ENCODE assay signal across 1 cellular context in the genomic region with DNA sequence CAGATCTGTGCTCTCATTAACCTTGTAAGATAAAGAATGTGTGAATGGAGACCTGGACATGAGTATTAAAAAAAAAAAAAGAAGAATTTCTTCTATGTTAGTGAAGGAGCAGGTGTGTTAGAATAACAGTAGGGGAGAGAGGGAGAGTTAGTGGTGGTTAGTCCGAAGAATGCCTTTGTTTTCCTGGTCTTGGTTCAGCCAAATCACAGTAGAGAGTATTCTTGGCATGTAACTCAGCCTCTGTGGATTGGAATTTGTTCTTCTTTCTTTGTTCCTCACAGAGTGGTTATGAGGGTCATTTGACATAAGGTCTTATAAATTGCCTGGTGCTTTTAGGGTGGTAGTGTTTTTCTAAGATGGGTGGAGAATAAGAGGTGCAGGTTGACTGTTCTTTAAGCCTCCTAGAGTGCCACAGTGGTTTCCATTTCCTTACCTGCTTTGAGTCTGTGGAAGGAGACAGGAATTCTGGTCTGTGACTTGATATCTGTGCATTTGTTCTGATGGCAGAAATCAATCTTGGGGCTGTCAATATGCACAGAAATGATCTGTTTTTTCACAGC.
TF ChIP-seq lines count a peak whose summit lies in the region.

No MANE protein-coding gene starts in this region.

TF ChIP-seq in H1, 55 proteins besides CTCF, POLR2A, EP300 and RAD21:
- TF ChIP-seq TEAD4 (IDR thresholded peaks at IDR 0.05; ENCODE audit: low read depth, low read length), result peak; percentile 56; the same call in 1 of the 2 replicates
- no peak for TF ChIP-seq JUND (IDR thresholded peaks at IDR 0.05; ENCODE audit: low read length)
TF ChIP-seq in H1: peak in this region for 1.
